1 cellular context compared by ENCODE assay signal in the genomic region with DNA sequence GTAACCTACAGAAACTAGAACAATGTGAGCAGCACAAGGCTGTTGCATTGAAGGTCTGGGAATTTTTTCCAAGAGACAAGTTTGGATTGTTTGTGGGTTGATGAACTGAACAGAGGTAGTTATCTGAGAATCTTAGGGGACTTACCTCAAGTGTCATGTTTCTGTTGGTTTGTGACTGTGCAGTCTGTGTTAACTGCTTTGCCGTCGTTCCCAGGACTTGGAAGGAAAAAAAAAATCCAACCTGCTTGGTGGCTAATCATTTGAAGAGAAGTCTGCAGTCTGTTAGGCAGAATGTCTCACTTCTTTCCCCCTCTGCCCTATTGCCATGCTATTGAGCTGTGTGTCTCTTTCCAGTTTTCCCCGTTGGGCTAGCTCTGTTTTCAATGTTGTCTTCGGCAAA.
TF ChIP-seq lines count a peak whose summit lies in the region.

No MANE protein-coding gene starts in this region.

TF ChIP-seq in neural cell, 6 proteins besides CTCF, POLR2A, EP300 and RAD21:
- TF ChIP-seq SMC3 (conservative IDR thresholded peaks at IDR 0.05; ENCODE audit: poor library complexity): no peak
- no peak for TF ChIP-seq MXI1 (conservative IDR thresholded peaks at IDR 0.05; ENCODE audit: poor library complexity, severe bottlenecking)
- no peak for TF ChIP-seq TAF1 (IDR thresholded peaks at IDR 0.05; ENCODE audit: low read depth)
- TF ChIP-seq, protein P1, sequence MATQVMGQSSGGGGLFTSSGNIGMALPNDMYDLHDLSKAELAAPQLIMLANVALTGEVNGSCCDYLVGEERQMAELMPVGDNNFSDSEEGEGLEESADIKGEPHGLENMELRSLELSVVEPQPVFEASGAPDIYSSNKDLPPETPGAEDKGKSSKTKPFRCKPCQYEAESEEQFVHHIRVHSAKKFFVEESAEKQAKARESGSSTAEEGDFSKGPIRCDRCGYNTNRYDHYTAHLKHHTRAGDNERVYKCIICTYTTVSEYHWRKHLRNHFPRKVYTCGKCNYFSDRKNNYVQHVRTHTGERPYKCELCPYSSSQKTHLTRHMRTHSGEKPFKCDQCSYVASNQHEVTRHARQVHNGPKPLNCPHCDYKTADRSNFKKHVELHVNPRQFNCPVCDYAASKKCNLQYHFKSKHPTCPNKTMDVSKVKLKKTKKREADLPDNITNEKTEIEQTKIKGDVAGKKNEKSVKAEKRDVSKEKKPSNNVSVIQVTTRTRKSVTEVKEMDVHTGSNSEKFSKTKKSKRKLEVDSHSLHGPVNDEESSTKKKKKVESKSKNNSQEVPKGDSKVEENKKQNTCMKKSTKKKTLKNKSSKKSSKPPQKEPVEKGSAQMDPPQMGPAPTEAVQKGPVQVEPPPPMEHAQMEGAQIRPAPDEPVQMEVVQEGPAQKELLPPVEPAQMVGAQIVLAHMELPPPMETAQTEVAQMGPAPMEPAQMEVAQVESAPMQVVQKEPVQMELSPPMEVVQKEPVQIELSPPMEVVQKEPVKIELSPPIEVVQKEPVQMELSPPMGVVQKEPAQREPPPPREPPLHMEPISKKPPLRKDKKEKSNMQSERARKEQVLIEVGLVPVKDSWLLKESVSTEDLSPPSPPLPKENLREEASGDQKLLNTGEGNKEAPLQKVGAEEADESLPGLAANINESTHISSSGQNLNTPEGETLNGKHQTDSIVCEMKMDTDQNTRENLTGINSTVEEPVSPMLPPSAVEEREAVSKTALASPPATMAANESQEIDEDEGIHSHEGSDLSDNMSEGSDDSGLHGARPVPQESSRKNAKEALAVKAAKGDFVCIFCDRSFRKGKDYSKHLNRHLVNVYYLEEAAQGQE (IDR thresholded peaks at IDR 0.05; ENCODE audit: borderline replicate concordance): no peak
- no peak for TF ChIP-seq POLR2AphosphoS5 (IDR thresholded peaks at IDR 0.05)
- no peak for TF ChIP-seq EZH2 (IDR thresholded peaks at IDR 0.05; ENCODE audit: borderline replicate concordance, insufficient read depth, low read length, poor library complexity, severe bottlenecking)
